In genomic region chr11:2767751-2768150, GRCh38 we compare ENCODE assay signal across 13 cellular contexts.
"Had no signal": no experiment of that assay in that cellular context is flagged by ENCODE, and none has a peak within 500 bp of the region (broad histone marks: within the 10 kb centered on the region; RNA-seq: fewer than 3 reads in every experiment).

No MANE protein-coding gene starts in this region.

- H3K4me3 Mint-ChIP-seq: activated naive CD8-positive, alpha-beta T cell treated with anti-CD3 and anti-CD28 coated beads, Interleukin-2, amount 10 ng/mL, durations not matched to agents 7 days and 5 days; activated T-cell treated with anti-CD3 and anti-CD28 coated beads, Interleukin-2, amount 50 U/mL, for 24 hours had no signal

- H3K27ac Mint-ChIP-seq: activated naive CD8-positive, alpha-beta T cell treated with anti-CD3 and anti-CD28 coated beads, Interleukin-2, amount 10 ng/mL, durations not matched to agents 7 days and 5 days; activated T-cell treated with anti-CD3 and anti-CD28 coated beads, Interleukin-2, amount 50 U/mL, for 24 hours had no signal

- H3K9me3 Mint-ChIP-seq: activated naive CD8-positive, alpha-beta T cell treated with anti-CD3 and anti-CD28 coated beads, Interleukin-2, amount 10 ng/mL, durations not matched to agents 7 days and 5 days; activated T-cell treated with anti-CD3 and anti-CD28 coated beads, Interleukin-2, amount 50 U/mL, for 24 hours had no signal

- H3K36me3 Mint-ChIP-seq: activated naive CD8-positive, alpha-beta T cell treated with anti-CD3 and anti-CD28 coated beads, Interleukin-2, amount 10 ng/mL, durations not matched to agents 7 days and 5 days had no signal

- DNase-seq: activated gamma-delta T cell; activated naive CD8-positive, alpha-beta T cell treated with anti-CD3 and anti-CD28 coated beads, Interleukin-2, amount 10 ng/mL, durations not matched to agents 7 days and 5 days; activated T-cell treated with anti-CD3 and anti-CD28 coated beads, Interleukin-2, amount 50 U/mL, for 24 hours; anterior cingulate cortex; foreskin melanocyte; left ventricle myocardium inferior; right cardiac atrium; SK-N-SH; small intestine; stimulated activated naive CD4-positive, alpha-beta T cell; upper lobe of right lung had no signal

- H3K27me3 Mint-ChIP-seq: activated T-cell treated with anti-CD3 and anti-CD28 coated beads, Interleukin-2, amount 50 U/mL, for 24 hours had no signal

- ATAC-seq: heart left ventricle, right cardiac atrium, Right ventricle myocardium inferior, upper lobe of right lung had no signal
